Comparison of ENCODE assay signal across 16 cellular contexts in the genomic region with DNA sequence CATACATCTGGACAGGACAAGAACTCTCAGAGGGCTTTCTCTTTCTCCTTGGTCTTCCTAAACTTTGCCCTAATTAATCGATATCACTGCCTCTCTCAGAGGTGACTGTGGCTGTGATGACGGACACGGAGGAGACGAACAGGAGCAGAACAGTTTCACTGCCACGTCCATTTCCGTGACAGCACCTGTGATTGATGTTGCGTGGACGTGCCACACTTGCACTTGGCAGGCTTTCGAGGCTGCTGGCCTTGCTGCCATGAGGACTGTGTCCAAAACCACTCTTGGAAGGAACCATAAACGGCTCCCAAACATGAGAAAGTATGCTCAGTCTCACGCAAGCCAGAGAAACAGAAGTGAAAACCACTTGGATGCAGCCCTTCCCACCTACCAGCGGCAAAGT.
A peak's percentile ranks its signal among the peaks of the same experiment; 100 is the strongest.
DNase-seq lines count a peak whose midpoint lies in the region; ATAC-seq and TF ChIP-seq lines count a peak whose summit lies in the region.
"Had no signal": no experiment of that assay in that cellular context is flagged by ENCODE, and none has a peak within 500 bp of the region (broad histone marks: within the 10 kb centered on the region; RNA-seq: fewer than 3 reads in every experiment).

No MANE protein-coding gene starts in this region.

- H3K9me3 ChIP-seq in Karpas-422 (ENCODE audit: low read length) (no peaks in the 10 kb centered on the region), endodermal cell (ENCODE audit: control insufficient read depth, low read length) (peaks cover 41% of the 10 kb centered on the region), upper lobe of right lung (no peaks in the 10 kb centered on the region)

- intact Hi-C loops in CD14-positive monocyte (cut with micrococcal nuclease) (no loop called here), upper lobe of right lung (cut with DNase I) (no loop called here)

- no peaks in the 10 kb centered on the region for H3K36me3 ChIP-seq in Karpas-422 (ENCODE audit: insufficient read depth, low read length)
- H3K36me3 ChIP-seq in endodermal cell (ENCODE audit: control insufficient read depth, insufficient read depth, low read length): no peaks in the 10 kb centered on the region
- no peaks in the 10 kb centered on the region for H3K36me3 ChIP-seq in upper lobe of right lung
- H3K36me3 ChIP-seq: HAP-1 had no signal

- no peaks in the 10 kb centered on the region for H3K27me3 ChIP-seq in Karpas-422 (ENCODE audit: low read length)
- H3K27me3 ChIP-seq in endodermal cell (ENCODE audit: control insufficient read depth, insufficient read depth, low read length, poor library complexity, severe bottlenecking): no peaks in the 10 kb centered on the region
- no peaks in the 10 kb centered on the region for H3K27me3 ChIP-seq in upper lobe of right lung

- peaks cover 3 to 13% (median 8%) of the 10 kb centered on the region in 7 donors for H3K9me3 Mint-ChIP-seq in CD14-positive monocyte
- H3K9me3 Mint-ChIP-seq in endodermal cell: peaks cover 25% of the 10 kb centered on the region
- H3K9me3 Mint-ChIP-seq in T-helper 2 cell treated with Interferon-gamma antibody and Interleukin-4, amounts not matched to agents 5 μg/mL and 100 μg/mL, for 36 hours: peaks cover 10% of the 10 kb centered on the region

- no peak overlapping the region for H3K4me2 ChIP-seq in Karpas-422 (ENCODE audit: low read depth, low read length, poor library complexity, severe bottlenecking)

- no peaks in the 10 kb centered on the region for H3K36me3 Mint-ChIP-seq in CD14-positive monocyte
- no peaks in the 10 kb centered on the region for H3K36me3 Mint-ChIP-seq in endodermal cell (ENCODE audit: low read depth)
- no peaks in the 10 kb centered on the region for H3K36me3 Mint-ChIP-seq in T-helper 2 cell treated with Interferon-gamma antibody and Interleukin-4, amounts not matched to agents 5 μg/mL and 100 μg/mL, for 36 hours (ENCODE audit: low read depth)
- H3K36me3 Mint-ChIP-seq: CD4-positive, CD25-positive, alpha-beta regulatory T cell had no signal

- TF ChIP-seq CTCF in CD14-positive monocyte (IDR thresholded peaks at IDR 0.05) (no peak), endodermal cell (conservative IDR thresholded peaks at IDR 0.05) (no peak), upper lobe of right lung (IDR thresholded peaks at IDR 0.05) (no peak)

- H4K20me1 ChIP-seq in Karpas-422 (ENCODE audit: insufficient read depth, low read depth, low read length): no peaks in the 10 kb centered on the region

- H3K27me3 Mint-ChIP-seq in CD14-positive monocyte (ENCODE audit: low read depth in 3 of 3) (peaks cover 1 to 7% (median 2%) of the 10 kb centered on the region in 3 donors), endodermal cell (ENCODE audit: insufficient read depth) (no peaks in the 10 kb centered on the region)
- no peaks in the 10 kb centered on the region for H3K27me3 Mint-ChIP-seq in T-helper 2 cell treated with Interferon-gamma antibody and Interleukin-4, amounts not matched to agents 5 μg/mL and 100 μg/mL, for 36 hours (ENCODE audit: low read depth)

- H3K9me2 ChIP-seq in Karpas-422 (replicated peaks; ENCODE audit: insufficient read depth, low read length): no peaks in the 10 kb centered on the region

- ATAC-seq in upper lobe of right lung (no peak), left lobe of liver (no peak)

- H3K9ac ChIP-seq in Karpas-422 (ENCODE audit: low read length) (no peak overlapping the region), endodermal cell (ENCODE audit: extremely low read depth, low read length, poor library complexity, severe bottlenecking) (no peak overlapping the region)
- H3K9ac ChIP-seq: GM23248 had no signal

- no peaks in the 10 kb centered on the region for H3K4me1 Mint-ChIP-seq in CD14-positive monocyte
- H3K4me1 Mint-ChIP-seq in endodermal cell: no peaks in the 10 kb centered on the region
- H3K4me1 Mint-ChIP-seq in T-helper 2 cell treated with Interferon-gamma antibody and Interleukin-4, amounts not matched to agents 5 μg/mL and 100 μg/mL, for 36 hours (ENCODE audit: low read depth): peaks cover 2% of the 10 kb centered on the region
- H3K4me1 Mint-ChIP-seq: CD8-positive, alpha-beta memory T cell had no signal

- H3K4me1 ChIP-seq in Karpas-422 (ENCODE audit: low read length) (no peaks in the 10 kb centered on the region), endodermal cell (ENCODE audit: control insufficient read depth, insufficient read depth, low read length) (no peaks in the 10 kb centered on the region), upper lobe of right lung (no peaks in the 10 kb centered on the region)
- H3K4me1 ChIP-seq: HAP-1 had no signal

- no peak overlapping the region for H3K27ac Mint-ChIP-seq in CD14-positive monocyte
- H3K27ac Mint-ChIP-seq in endodermal cell: no peak overlapping the region
- no peak overlapping the region for H3K27ac Mint-ChIP-seq in T-helper 2 cell treated with Interferon-gamma antibody and Interleukin-4, amounts not matched to agents 5 μg/mL and 100 μg/mL, for 36 hours
- H3K27ac Mint-ChIP-seq: CD4-positive, CD25-positive, alpha-beta regulatory T cell had no signal

- WGBS in endodermal cell (ENCODE audit: insufficient coverage in 1 of 2, insufficient read length in 1 of 2), 2 experiments: 75 to 78% methylated on average over 11 to 12 of the region's 12 CpGs

- H3K4me3 Mint-ChIP-seq in CD14-positive monocyte (no peak overlapping the region), endodermal cell (no peak overlapping the region)
- no peak overlapping the region for H3K4me3 Mint-ChIP-seq in T-helper 2 cell treated with Interferon-gamma antibody and Interleukin-4, amounts not matched to agents 5 μg/mL and 100 μg/mL, for 36 hours
- H3K4me3 Mint-ChIP-seq: CD4-positive, CD25-positive, alpha-beta regulatory T cell; CD8-positive, alpha-beta memory T cell had no signal

- no peak overlapping the region for H3K4me3 ChIP-seq in Karpas-422 (ENCODE audit: low read length)
- no peak overlapping the region for H3K4me3 ChIP-seq in endodermal cell (ENCODE audit: low read length)
- H3K4me3 ChIP-seq in upper lobe of right lung: no peak overlapping the region
- H3K4me3 ChIP-seq: GM23248, HAP-1 had no signal

- H3K27ac ChIP-seq in Karpas-422 (ENCODE audit: low read length) (no peak overlapping the region), endodermal cell (ENCODE audit: low read depth, low read length) (no peak overlapping the region), upper lobe of right lung (no peak overlapping the region)
- H3K27ac ChIP-seq: GM23248 had no signal

- H2AFZ ChIP-seq in Karpas-422 (ENCODE audit: low read length): no peak overlapping the region
- H2AFZ ChIP-seq: GM23248 had no signal

- peak; percentile 32 for DNase-seq in CD14-positive monocyte (ENCODE audit: low spot score)
- peak; percentile 34 for DNase-seq in Karpas-422
- peak; percentile 15 for DNase-seq in endodermal cell
- DNase-seq in upper lobe of right lung: peak; percentile 53
- DNase-seq in left lobe of liver (ENCODE audit: low spot score): no peak
- DNase-seq in AG20443 (ENCODE audit: low spot score): no peak
- DNase-seq in T-helper 2 cell treated with Interferon-gamma antibody and Interleukin-4, amounts not matched to agents 5 μg/mL and 100 μg/mL, for 36 hours (ENCODE audit: low spot score): no peak
- DNase-seq: ACHN; AML-193; CD4-positive, CD25-positive, alpha-beta regulatory T cell; CD8-positive, alpha-beta memory T cell; COR-L47; DMS 273 treated with DMSO at 0.1 percent for 48 hours; DMS53; GM23248 had no signal

- no peaks in the 10 kb centered on the region for H3K79me2 ChIP-seq in Karpas-422 (ENCODE audit: low read length)

Comparison
In these comparisons a context has a peak if more than half of its experiments do, and no peak if none do; other contexts are left out.
1. DNase-seq: peak in CD14-positive monocyte (single experiment), Karpas-422 (single experiment), endodermal cell (single experiment) and upper lobe of right lung (single experiment); none in left lobe of liver (single experiment), AG20443 (single experiment) and T-helper 2 cell treated with Interferon-gamma antibody and Interleukin-4, amounts not matched to agents 5 μg/mL and 100 μg/mL, for 36 hours (single experiment).